ENCODE assay signal across 8 cellular contexts in genomic region chr11:76838422-76839068, GRCh38. TPM values are rescaled to one million over a fixed set of nuclear protein-coding genes. Genes with fewer than 3 reads are reported as not detected.
DNase-seq lines count a peak whose midpoint lies in the region; ATAC-seq, FAIRE-seq and TF ChIP-seq lines count a peak whose summit lies in the region.

No MANE protein-coding gene starts in this region.

- no peaks in the 10 kb centered on the region for H3K36me3 ChIP-seq in OCI-LY1 (ENCODE audit: insufficient read depth, low read length)
- H3K36me3 ChIP-seq in endothelial cell of umbilical vein (ENCODE audit: control insufficient read depth in 2 of 2, extremely low read depth in 1 of 2, insufficient read depth in 2 of 2, low read length in 2 of 2), result no peaks in the 10 kb centered on the region
- no peaks in the 10 kb centered on the region for H3K36me3 ChIP-seq in neural progenitor cell
- H3K36me3 ChIP-seq in MM.1S (replicated peaks; ENCODE audit: insufficient read depth, low read length), result no peaks in the 10 kb centered on the region

- peak; percentile 18; the same call in 1 of the 2 replicates for TF ChIP-seq CTCF in OCI-LY1 (IDR thresholded peaks at IDR 0.05; ENCODE audit: low read length)
- peak; percentile 47 to 58 for TF ChIP-seq CTCF in endothelial cell of umbilical vein (IDR thresholded peaks at IDR 0.05; ENCODE audit: extremely low read depth in 1 of 2, insufficient read depth in 1 of 2, low read depth in 1 of 2, low read length in 2 of 2)
- TF ChIP-seq CTCF in neural progenitor cell (IDR thresholded peaks at IDR 0.05), result peak; percentile 64
- no peak for TF ChIP-seq CTCF in MM.1S (IDR thresholded peaks at IDR 0.05; ENCODE audit: low read length)

- H3K9me1 ChIP-seq in endothelial cell of umbilical vein (replicated peaks; ENCODE audit: control insufficient read depth, extremely low read depth, insufficient read depth, low read length), result no peaks in the 10 kb centered on the region

- H3K27me3 Mint-ChIP-seq in neural progenitor cell (ENCODE audit: insufficient read depth, low read depth), result peaks cover 2% of the 10 kb centered on the region
- H3K27me3 Mint-ChIP-seq in activated naive CD4-positive, alpha-beta T cell treated with anti-CD3 and anti-CD28 coated beads for 36 hours (ENCODE audit: low read depth), result peaks cover 23% of the 10 kb centered on the region

- POLR2A ChIA-PET in endothelial cell of umbilical vein (lab: Charles Lee), result interaction anchor here (0.5 kb wide), 1 partner anchor 39 kb away, joined by 6 read pairs; no protein-coding TSS in a partner anchor

- BruUV-seq in endothelial cell of umbilical vein (replicated peaks; lab: Mats Ljungman, UMichigan), result no TSS peak

- H3K9me3 ChIP-seq in OCI-LY1 (ENCODE audit: low read length), result no peaks in the 10 kb centered on the region
- no peaks in the 10 kb centered on the region for H3K9me3 ChIP-seq in endothelial cell of umbilical vein (replicated peaks; ENCODE audit: control insufficient read depth, insufficient read depth, low read length)
- H3K9me3 ChIP-seq in neural progenitor cell (ENCODE audit: low read depth), result no peaks in the 10 kb centered on the region
- no peaks in the 10 kb centered on the region for H3K9me3 ChIP-seq in MM.1S (replicated peaks; ENCODE audit: insufficient read depth, low read length)

- DNase-seq in ELR (ENCODE audit: low read depth), result peak; percentile 55
- DNase-seq in endothelial cell of umbilical vein (ENCODE audit: low read depth, low spot score), result peak; percentile 69
- peak; percentile 83 for DNase-seq in neural progenitor cell (ENCODE audit: low spot score)
- DNase-seq in COLO829 (ENCODE audit: low spot score), result no peak
- no peak for DNase-seq in MM.1S
- DNase-seq in activated naive CD4-positive, alpha-beta T cell treated with anti-CD3 and anti-CD28 coated beads for 36 hours, result no peak

- H3K36me3 Mint-ChIP-seq in neural progenitor cell, result no peaks in the 10 kb centered on the region
- no peaks in the 10 kb centered on the region for H3K36me3 Mint-ChIP-seq in activated naive CD4-positive, alpha-beta T cell treated with anti-CD3 and anti-CD28 coated beads for 36 hours (ENCODE audit: low read depth)

- H4K20me1 ChIP-seq in OCI-LY1 (ENCODE audit: insufficient read depth, low read length) (no peaks in the 10 kb centered on the region), endothelial cell of umbilical vein (replicated peaks; ENCODE audit: control insufficient read depth, extremely low read depth, insufficient read depth, low read length) (no peaks in the 10 kb centered on the region), neural progenitor cell (ENCODE audit: low read depth) (no peaks in the 10 kb centered on the region), MM.1S (ENCODE audit: insufficient read depth, low read length) (no peaks in the 10 kb centered on the region)

- H3K4me2 ChIP-seq in OCI-LY1 (ENCODE audit: low read length), result no peak overlapping the region
- peak overlapping the region; percentile 31 for H3K4me2 ChIP-seq in endothelial cell of umbilical vein (ENCODE audit: insufficient read depth, low read length)
- no peak overlapping the region for H3K4me2 ChIP-seq in neural progenitor cell
- no peak overlapping the region for H3K4me2 ChIP-seq in MM.1S (ENCODE audit: low read depth, low read length)

- H3K9me2 ChIP-seq in OCI-LY1 (ENCODE audit: low read depth, low read length) (no peaks in the 10 kb centered on the region), MM.1S (replicated peaks; ENCODE audit: insufficient read depth, low read length) (no peaks in the 10 kb centered on the region)

- H3K9ac ChIP-seq in OCI-LY1 (ENCODE audit: low read length) (no peak overlapping the region), endothelial cell of umbilical vein (replicated peaks; ENCODE audit: extremely low read depth, insufficient read depth, low read length) (no peak overlapping the region), neural progenitor cell (no peak overlapping the region), MM.1S (ENCODE audit: low read length) (no peak overlapping the region)

- intact Hi-C loops in endothelial cell of umbilical vein (cut with micrococcal nuclease), result loop anchor here (1.0 kb wide), 4 partner anchors 15 to 104 kb away; no protein-coding TSS in a partner anchor
- intact Hi-C loops in activated naive CD4-positive, alpha-beta T cell treated with anti-CD3 and anti-CD28 coated beads for 36 hours (cut with micrococcal nuclease), result no loop called here

- no peaks in the 10 kb centered on the region for H3K9me3 Mint-ChIP-seq in neural progenitor cell
- H3K9me3 Mint-ChIP-seq in activated naive CD4-positive, alpha-beta T cell treated with anti-CD3 and anti-CD28 coated beads for 36 hours, result no peaks in the 10 kb centered on the region

- no peak overlapping the region for H3K4me3 ChIP-seq in OCI-LY1 (ENCODE audit: low read depth, low read length, poor library complexity, severe bottlenecking)
- H3K4me3 ChIP-seq in endothelial cell of umbilical vein (replicated peaks in 1 of 3; ENCODE audit: insufficient read depth in 1 of 3, low read depth in 1 of 3, low read length in 3 of 3), result no peak overlapping the region
- no peak overlapping the region for H3K4me3 ChIP-seq in neural progenitor cell
- no peak overlapping the region for H3K4me3 ChIP-seq in MM.1S (ENCODE audit: low read length)

- H3K4me1 Mint-ChIP-seq in neural progenitor cell, result peaks cover 14% of the 10 kb centered on the region
- no peaks in the 10 kb centered on the region for H3K4me1 Mint-ChIP-seq in activated naive CD4-positive, alpha-beta T cell treated with anti-CD3 and anti-CD28 coated beads for 36 hours (ENCODE audit: low read depth)

- no peak overlapping the region for H3K27ac ChIP-seq in OCI-LY1 (ENCODE audit: low read depth, low read length, poor library complexity, severe bottlenecking)
- H3K27ac ChIP-seq in endothelial cell of umbilical vein (ENCODE audit: insufficient read depth, low read depth, low read length), result no peak overlapping the region
- H3K27ac ChIP-seq in neural progenitor cell, result no peak overlapping the region
- no peak overlapping the region for H3K27ac ChIP-seq in MM.1S (ENCODE audit: low read length)

- H3K79me2 ChIP-seq in OCI-LY1 (ENCODE audit: insufficient read depth, low read length) (no peaks in the 10 kb centered on the region), endothelial cell of umbilical vein (ENCODE audit: control insufficient read depth, insufficient read depth, low read length) (no peaks in the 10 kb centered on the region), neural progenitor cell (ENCODE audit: low read depth) (no peaks in the 10 kb centered on the region), MM.1S (ENCODE audit: low read length) (no peaks in the 10 kb centered on the region)

- FAIRE-seq in endothelial cell of umbilical vein (lab: Jason Lieb, UNC), result peak; percentile 59

- no peak for ATAC-seq in GM21717 (IDR thresholded peaks at IDR 0.05; ENCODE audit: unreplicated experiment)

- no peak overlapping the region for H2AFZ ChIP-seq in OCI-LY1 (ENCODE audit: low read length)
- peak overlapping the region; percentile 9 for H2AFZ ChIP-seq in endothelial cell of umbilical vein (ENCODE audit: low read depth, low read length)
- no peak overlapping the region for H2AFZ ChIP-seq in neural progenitor cell (replicated peaks)
- no peak overlapping the region for H2AFZ ChIP-seq in MM.1S (ENCODE audit: low read length)

- H3K27me3 ChIP-seq in OCI-LY1 (ENCODE audit: insufficient read depth, low read length) (no peaks in the 10 kb centered on the region), endothelial cell of umbilical vein (ENCODE audit: control insufficient read depth in 2 of 2, insufficient read depth in 2 of 2, low read length in 2 of 2) (no peaks in the 10 kb centered on the region), neural progenitor cell (no peaks in the 10 kb centered on the region), MM.1S (replicated peaks; ENCODE audit: insufficient read depth, low read length) (no peaks in the 10 kb centered on the region)

- CTCF ChIA-PET in endothelial cell of umbilical vein (lab: Charles Lee), result interaction anchor here (0.6 to 2.2 kb wide), 12 partner anchors 10 to 105 kb away, joined by 3 to 32 read pairs (median 4); no protein-coding TSS in a partner anchor
- CTCF ChIA-PET in activated naive CD4-positive, alpha-beta T cell treated with anti-CD3 and anti-CD28 coated beads for 36 hours (lab: Charles Lee), result no interaction called here

- H3K4me1 ChIP-seq in OCI-LY1 (ENCODE audit: insufficient read depth, low read length, severe bottlenecking) (no peaks in the 10 kb centered on the region), endothelial cell of umbilical vein (ENCODE audit: control insufficient read depth, extremely low read depth, insufficient read depth, low read length) (peaks cover 33% of the 10 kb centered on the region), neural progenitor cell (peaks cover 32% of the 10 kb centered on the region), MM.1S (ENCODE audit: low read length) (no peaks in the 10 kb centered on the region)

- H3F3A ChIP-seq in OCI-LY1 (ENCODE audit: insufficient read depth, low read length), result no peaks in the 10 kb centered on the region
- H3F3A ChIP-seq in neural progenitor cell (ENCODE audit: low read depth), result peaks cover 26% of the 10 kb centered on the region
- no peaks in the 10 kb centered on the region for H3F3A ChIP-seq in MM.1S (ENCODE audit: insufficient read depth, low read length)

- no peak overlapping the region for H3K27ac Mint-ChIP-seq in neural progenitor cell
- H3K27ac Mint-ChIP-seq in activated naive CD4-positive, alpha-beta T cell treated with anti-CD3 and anti-CD28 coated beads for 36 hours, result no peak overlapping the region

- TF ChIP-seq POLR2A in endothelial cell of umbilical vein (IDR thresholded peaks at IDR 0.05; ENCODE audit: low read depth, low read length), result no peak

- no peak overlapping the region for H3K4me3 Mint-ChIP-seq in neural progenitor cell
- H3K4me3 Mint-ChIP-seq in activated naive CD4-positive, alpha-beta T cell treated with anti-CD3 and anti-CD28 coated beads for 36 hours, result no peak overlapping the region

- dilution Hi-C loops in endothelial cell of umbilical vein (cut with MboI; ENCODE audit: extremely low pct_ligation_motif_present, low sequenced_read_pairs), result no loop called here

RNA-seq across cellular contexts. Expression of gene ACER3, which starts 22.2 kb away (rescaled TPM):
- total RNA-seq in endothelial cell of umbilical vein (22.4 and 31.6 TPM in 2 replicates), neural progenitor cell (ENCODE audit: low replicate concordance) (10.9 and 18.9 TPM in 2 replicates)
- 8.9 and 9.9 TPM in 2 replicates for polyA plus RNA-seq in endothelial cell of umbilical vein
- polyA plus RNA-seq in endothelial cell of umbilical vein (2011; cell fraction: cytosol; rRNA removed), result 7.1 and 7.2 TPM in 2 replicates
- 13.6 and 17.0 TPM in 2 replicates for polyA plus RNA-seq in endothelial cell of umbilical vein (2011; cell fraction: nucleus; rRNA removed)
- 19.6 and 25.8 TPM in 2 replicates for polyA plus RNA-seq in endothelial cell of umbilical vein (2012)
- 34.9 and 35.1 TPM in 2 replicates for polyA minus RNA-seq in endothelial cell of umbilical vein
- 7.7 TPM for polyA minus RNA-seq in endothelial cell of umbilical vein (2011; cell fraction: cytosol; rRNA and poly(A)+ RNA removed)
- polyA minus RNA-seq in endothelial cell of umbilical vein (2011; cell fraction: nucleus; rRNA and poly(A)+ RNA removed), result 22.3 and 28.9 TPM in 2 replicates
- total RNA-seq in activated naive CD4-positive, alpha-beta T cell treated with anti-CD3 and anti-CD28 coated beads for 36 hours, result 10 to 100 TPM in 1 of 2 experiments, 1 to 10 TPM in 1; 7.6 to 10.0 TPM

RNA-seq across cellular contexts. Expression of gene TSKU, which starts 55.4 kb away (rescaled TPM):
- total RNA-seq in endothelial cell of umbilical vein, result 16.2 and 22.5 TPM in 2 replicates
- 21.2 and 30.2 TPM in 2 replicates for polyA plus RNA-seq in endothelial cell of umbilical vein
- 13.4 and 16.3 TPM in 2 replicates for polyA plus RNA-seq in endothelial cell of umbilical vein (2011; cell fraction: cytosol; rRNA removed)
- 5.6 and 7.1 TPM in 2 replicates for polyA plus RNA-seq in endothelial cell of umbilical vein (2011; cell fraction: nucleus; rRNA removed)
- 15.4 and 22.7 TPM in 2 replicates for polyA plus RNA-seq in endothelial cell of umbilical vein (2012)
- polyA minus RNA-seq in endothelial cell of umbilical vein, result 16.8 and 20.0 TPM in 2 replicates
- polyA minus RNA-seq in endothelial cell of umbilical vein (2011; cell fraction: cytosol; rRNA and poly(A)+ RNA removed), result 38.3 TPM
- polyA minus RNA-seq in endothelial cell of umbilical vein (2011; cell fraction: nucleus; rRNA and poly(A)+ RNA removed), result 5.4 and 6.7 TPM in 2 replicates
- total RNA-seq in neural progenitor cell (ENCODE audit: low replicate concordance), result 7.1 and 22.8 TPM in 2 replicates
- under 1 TPM; 0.35 to 0.38 TPM for total RNA-seq in activated naive CD4-positive, alpha-beta T cell treated with anti-CD3 and anti-CD28 coated beads for 36 hours

Comparison
In these comparisons a context has a peak if more than half of its experiments do, and no peak if none do; other contexts are left out.
1. DNase-seq: peak in ELR (single experiment), endothelial cell of umbilical vein (single experiment) and neural progenitor cell (single experiment); none in COLO829 (single experiment), MM.1S (single experiment) and activated naive CD4-positive, alpha-beta T cell treated with anti-CD3 and anti-CD28 coated beads for 36 hours (single experiment).